Comparison of ENCODE assay signal across 27 cellular contexts in the genomic region with DNA sequence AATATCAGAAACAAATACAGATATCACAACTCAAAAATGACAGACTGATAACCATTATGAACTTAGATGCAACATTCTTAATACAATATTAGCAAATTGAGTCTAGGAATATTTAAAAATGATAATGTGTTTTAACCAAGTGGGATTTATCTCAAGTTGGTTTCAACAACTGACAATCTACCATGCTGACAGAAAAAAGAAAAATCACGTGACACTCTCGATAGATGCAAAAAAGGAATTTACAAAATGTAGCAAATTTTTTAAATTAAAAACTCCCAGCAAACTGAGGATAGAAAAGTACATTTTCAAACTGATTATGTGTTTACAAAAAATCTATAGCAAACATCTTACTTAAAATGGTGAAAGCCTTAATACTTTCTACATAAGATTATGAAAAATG.
"Had no signal": no experiment of that assay in that cellular context is flagged by ENCODE, and none has a peak within 500 bp of the region (broad histone marks: within the 10 kb centered on the region; RNA-seq: fewer than 3 reads in every experiment).

No MANE protein-coding gene starts in this region.

- H3K9me3 ChIP-seq: suprapubic skin, testis, thoracic aorta, thyroid gland, tibial artery, transverse colon, upper lobe of left lung, upper lobe of right lung, uterus, vagina had no signal

- DNase-seq: stimulated activated CD4-positive, alpha-beta T cell treated with anti-CD3 and anti-CD28 coated beads, Interleukin-2, amount 100 ng/mL, for 48 hours; stimulated activated CD4-positive, alpha-beta T cell treated with anti-CD3 and anti-CD28 coated beads, Interleukin-4, amount 100 ng/mL, for 1 hour; stimulated activated CD4-positive, alpha-beta T cell treated with anti-CD3 and anti-CD28 coated beads, Interleukin-4, amount 100 ng/mL, for 24 hours; stimulated activated CD4-positive, alpha-beta T cell treated with anti-CD3 and anti-CD28 coated beads, Interleukin-4, amount 100 ng/mL, for 4 hours; stimulated activated CD8-positive, alpha-beta memory T cell treated with anti-CD3 and anti-CD28 coated beads, Interleukin-4, amount 100 ng/mL, for 48 hours; stimulated activated naive B cell treated with anti-CD40 and anti-IgM and Interleukin-4, amounts not matched to agents 10 μg/mL and 1 μg/mL and 100 μg/mL, for 72 hours; stimulated activated naive CD4-positive, alpha-beta T cell; stimulated activated naive CD4-positive, alpha-beta T cell treated with Interleukin-2 at 50 U/mL for 16 hours; stimulated activated naive CD8-positive, alpha-beta T cell treated with anti-CD3 and anti-CD28 coated beads, Interleukin-15, amount 100 ng/mL, for 72 hours; stimulated activated naive CD8-positive, alpha-beta T cell treated with anti-CD3 and anti-CD28 coated beads, Interleukin-15, Interleukin-2, amounts not matched to agents 100 U/mL and 50 U/mL, for 24 hours; stomach; substantia nigra; testis; thyroid gland; tibial artery; transverse colon; trophoblast cell; upper lobe of left lung; upper lobe of right lung; uterus had no signal

- H3K36me3 ChIP-seq: stomach, suprapubic skin, thoracic aorta, thyroid gland, tibial artery, tibial nerve, transverse colon, upper lobe of left lung, upper lobe of right lung, uterus, vagina had no signal

- H3K27ac ChIP-seq: stomach, suprapubic skin, testis, thoracic aorta, thyroid gland, tibial artery, tibial nerve, transverse colon, upper lobe of left lung, upper lobe of right lung, uterus, vagina had no signal

- H3K4me1 ChIP-seq: stomach, suprapubic skin, testis, thyroid gland, tibial artery, tibial nerve, transverse colon, upper lobe of left lung, upper lobe of right lung, uterus, vagina had no signal

- ATAC-seq: stimulated activated effector memory CD8-positive, alpha-beta T cell treated with anti-CD3 and anti-CD28 coated beads, Interleukin-12 subunit alpha, Interleukin-12 subunit beta, amount 100 ng/mL, for 72 hours; stimulated activated memory B cell treated with anti-CD40 and anti-IgM and Interleukin-4, amounts not matched to agents 10 μg/mL and 1 μg/mL and 100 μg/mL, for 72 hours; stimulated activated naive B cell treated with anti-CD40 and anti-IgM and Interleukin-4, amounts not matched to agents 10 μg/mL and 1 μg/mL and 100 μg/mL, for 72 hours; stimulated activated naive CD8-positive, alpha-beta T cell treated with anti-CD3 and anti-CD28 coated beads, Interleukin-15, amount 100 ng/mL, for 72 hours; stimulated activated naive CD8-positive, alpha-beta T cell treated with anti-CD3 and anti-CD28 coated beads, Interleukin-15, Interleukin-2, amounts not matched to agents 100 U/mL and 50 U/mL, for 24 hours; upper lobe of right lung had no signal

- FAIRE-seq: urothelium cell line had no signal

- H3K4me3 ChIP-seq: stomach, suprapubic skin, testis, thoracic aorta, thyroid gland, tibial artery, tibial nerve, transverse colon, upper lobe of left lung, upper lobe of right lung, uterus, vagina had no signal

- H3K27me3 ChIP-seq: stomach, suprapubic skin, testis, thyroid gland, tibial artery, tibial nerve, transverse colon, upper lobe of left lung, upper lobe of right lung, uterus, vagina had no signal
